Comparison of ENCODE assay signal across 20 cellular contexts in the genomic region with DNA sequence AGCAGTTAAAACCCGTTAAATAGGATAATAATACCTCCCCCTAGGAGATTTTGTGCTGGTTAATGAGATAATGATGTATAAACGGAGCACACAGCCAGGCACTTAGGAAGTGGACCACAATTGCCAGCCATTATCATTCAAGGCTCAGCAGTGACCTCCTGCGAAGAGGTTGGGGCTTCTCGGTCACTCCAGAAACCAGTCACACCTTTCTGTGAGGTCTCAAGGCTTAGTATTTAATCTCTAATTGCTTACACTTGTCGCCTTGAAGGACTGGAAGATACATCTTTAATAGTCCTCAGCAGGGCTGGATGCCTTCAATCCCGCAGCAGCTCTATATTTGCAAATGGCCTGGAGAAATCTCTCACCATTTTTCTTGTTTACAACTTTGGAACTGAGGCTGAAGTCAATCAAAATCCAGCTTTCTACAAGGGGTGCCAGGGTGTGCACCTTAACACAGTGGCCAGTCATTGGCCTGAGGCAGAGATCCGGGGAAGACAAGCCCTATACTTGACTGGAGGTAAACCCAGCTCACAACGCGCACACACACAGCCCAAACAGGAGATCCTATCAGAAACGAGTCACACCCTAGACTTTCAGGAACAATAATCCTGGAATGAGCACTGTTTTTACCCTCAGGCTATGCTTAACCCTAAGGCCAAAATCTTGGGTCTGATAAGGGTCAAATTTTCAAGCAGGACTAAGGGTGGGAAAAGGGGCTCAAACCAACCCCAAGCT. TPM values are rescaled to one million over a fixed set of nuclear protein-coding genes. Genes with fewer than 3 reads are reported as not detected.
A peak's percentile ranks its signal among the peaks of the same experiment; 100 is the strongest.
DNase-seq lines count a peak whose midpoint lies in the region; ATAC-seq and TF ChIP-seq lines count a peak whose summit lies in the region.
"Had no signal": no experiment of that assay in that cellular context is flagged by ENCODE, and none has a peak within 500 bp of the region (broad histone marks: within the 10 kb centered on the region; RNA-seq: fewer than 3 reads in every experiment).

No MANE protein-coding gene starts in this region.

- H2BK15ac ChIP-seq in IMR-90 (ENCODE audit: low read depth, low read length) = no peak overlapping the region

- no peaks in the 10 kb centered on the region for H4K20me1 ChIP-seq in IMR-90 (ENCODE audit: insufficient read depth, low read length)

- H3K14ac ChIP-seq in IMR-90 (replicated peaks; ENCODE audit: low read depth, low read length) = no peak overlapping the region

- H3K9ac ChIP-seq in ES-I3 (ENCODE audit: low read depth, low read length) = peak overlapping the region; percentile 80
- no peak overlapping the region for H3K9ac ChIP-seq in IMR-90 (ENCODE audit: low read depth, low read length)
- peak overlapping the region; percentile 99 for H3K9ac ChIP-seq in iPS-20b (ENCODE audit: low read depth, low read length)

- in situ Hi-C loops in IMR-90 (cut with MboI; ENCODE audit: low sequenced_read_pairs) = no loop called here

- H3K4me1 ChIP-seq in ES-I3 (ENCODE audit: insufficient read depth, low read length) (peaks cover 27% of the 10 kb centered on the region), IMR-90 (ENCODE audit: control insufficient read depth, insufficient read depth, low read length) (0 out of 2 replicates have a peak, but pooled peaks cover 2% of the 10 kb centered on the region), iPS-20b (ENCODE audit: insufficient read depth, low read length) (peaks cover 28% of the 10 kb centered on the region)
- H3K4me1 ChIP-seq: gastroesophageal sphincter had no signal

- H3K4ac ChIP-seq in IMR-90 (ENCODE audit: low read depth, low read length) = no peak overlapping the region

- no peak for TF ChIP-seq CTCF in IMR-90 (conservative IDR thresholded peaks at IDR 0.05; ENCODE audit: low read depth, low read length)

- no TSS peak for BruUV-seq in IMR-90 (replicated peaks; lab: Mats Ljungman, UMichigan)

- no peaks in the 10 kb centered on the region for H3K79me1 ChIP-seq in IMR-90 (ENCODE audit: low read depth in 1 of 2, low read length in 2 of 2)

- H2BK5ac ChIP-seq in IMR-90 (ENCODE audit: low read depth, low read length, poor library complexity, severe bottlenecking) = no peak overlapping the region

- TF ChIP-seq RAD21 in IMR-90 (IDR thresholded peaks at IDR 0.05; ENCODE audit: low read length) = no peak

- no peak overlapping the region for H4K91ac ChIP-seq in IMR-90 (ENCODE audit: insufficient read depth, low read depth, low read length)

- H3K4me3 ChIP-seq in IMR-90 (ENCODE audit: insufficient read depth, low read depth, low read length) = no peak overlapping the region
- peak overlapping the region; percentile 99 for H3K4me3 ChIP-seq in iPS-20b (ENCODE audit: low read length)
- H3K4me3 ChIP-seq: gastroesophageal sphincter had no signal

- H2BK120ac ChIP-seq in IMR-90 (ENCODE audit: low read depth, low read length) = no peak overlapping the region

- TF ChIP-seq POLR2A in IMR-90 (IDR thresholded peaks at IDR 0.05; ENCODE audit: low read depth, low read length) = no peak

- no peak overlapping the region for H3K4me2 ChIP-seq in IMR-90 (ENCODE audit: low read depth, low read length)

- no peak overlapping the region for H4K5ac ChIP-seq in IMR-90 (ENCODE audit: low read depth, low read length)

- peaks cover 4% of the 10 kb centered on the region; the same call in 1 of the 2 replicates for H3K9me1 ChIP-seq in IMR-90 (ENCODE audit: insufficient read depth, low read length)

- H4K8ac ChIP-seq in IMR-90 (ENCODE audit: low read depth in 2 of 2, low read length in 2 of 2) = no peak overlapping the region

- H3K9me3 ChIP-seq in ES-I3 (ENCODE audit: control insufficient read depth, insufficient read depth, low read length) (no peaks in the 10 kb centered on the region), IMR-90 (ENCODE audit: control insufficient read depth, insufficient read depth, low read length) (no peaks in the 10 kb centered on the region), iPS-20b (ENCODE audit: insufficient read depth, low read depth, low read length) (no peaks in the 10 kb centered on the region)
- H3K9me3 ChIP-seq: gastroesophageal sphincter had no signal

- H2AFZ ChIP-seq in IMR-90 (replicated peaks; ENCODE audit: low read length, poor library complexity) = peak overlapping the region; percentile 2

- DNase-seq in IMR-90 (no peak), C1 segment of cervical spinal cord (lab: John Stamatoyannopoulos, UW) (no peak), D341Med (ENCODE audit: low spot score) (no peak), OCI-M2 (lab: John Stamatoyannopoulos, UW; ENCODE audit: unreplicated experiment) (no peak)
- DNase-seq: activated CD8-positive, alpha-beta T cell treated with anti-CD3 and anti-CD28 coated beads for 36 hours; activated T-cell treated with anti-CD3 and anti-CD28 coated beads, Interleukin-2, amount 50 U/mL, for 48 hours; mammary epithelial cell; MM.1S; naive thymus-derived CD8-positive, alpha-beta T cell; NCI-H345; small intestine; stimulated activated CD4-positive, alpha-beta T cell treated with anti-CD3 and anti-CD28 coated beads, Interleukin-4, amount 100 ng/mL, for 24 hours; T-helper 1 cell had no signal

- no peak overlapping the region for H2AK9ac ChIP-seq in IMR-90 (replicated peaks; ENCODE audit: low read depth, low read length, poor library complexity)

- no peak overlapping the region for H2BK20ac ChIP-seq in IMR-90 (ENCODE audit: low read depth, low read length)

- WGBS in IMR-90 (ENCODE audit: extremely low coverage in 2 of 2, insufficient read length in 1 of 2), 2 experiments = 68% methylated on average over 6 of the region's 10 CpGs; no CpG with 5 or more reads in 1 of the 2 experiments

- no peak overlapping the region for H3K27ac ChIP-seq in IMR-90 (ENCODE audit: insufficient read depth, low read length)
- peak overlapping the region; percentile 50 for H3K27ac ChIP-seq in iPS-20b (ENCODE audit: low read length)
- H3K27ac ChIP-seq: gastroesophageal sphincter had no signal

- dilution Hi-C loops in IMR-90 (cut with HindIII; ENCODE audit: low sequenced_read_pairs, unreplicated experiment) = no loop called here

- no peak for ATAC-seq in IMR-90 (ENCODE audit: low read depth)
- ATAC-seq: activated CD8-positive, alpha-beta T cell treated with anti-CD3 and anti-CD28 coated beads for 36 hours; gastroesophageal sphincter; naive thymus-derived CD8-positive, alpha-beta T cell had no signal

- no peak overlapping the region for H3K18ac ChIP-seq in IMR-90 (ENCODE audit: low read depth, low read length)

- H3K56ac ChIP-seq in IMR-90 (ENCODE audit: extremely low read depth, insufficient read depth, low read length) = no peak overlapping the region

- intact Hi-C loops in IMR-90 (cut with micrococcal nuclease) = no loop called here

- H2AK5ac ChIP-seq in IMR-90 (ENCODE audit: low read depth, low read length) = no peak overlapping the region

- H3K36me3 ChIP-seq in ES-I3 (ENCODE audit: insufficient read depth, low read length) (peaks cover 6% of the 10 kb centered on the region; the same call in 1 of the 2 replicates), IMR-90 (ENCODE audit: control insufficient read depth, insufficient read depth, low read length) (no peaks in the 10 kb centered on the region; the same call in 1 of the 2 replicates), iPS-20b (ENCODE audit: insufficient read depth, low read depth, low read length) (peaks cover 36% of the 10 kb centered on the region)
- H3K36me3 ChIP-seq: gastroesophageal sphincter had no signal

- CTCF ChIA-PET in IMR-90 (lab: Yijun Ruan, JAX) = no interaction called here

- H3K23ac ChIP-seq in IMR-90 (ENCODE audit: low read depth, low read length) = no peak overlapping the region

- POLR2A ChIA-PET in IMR-90 (lab: Charles Lee; ENCODE audit: unreplicated experiment) = no interaction called here

- H3K27me3 ChIP-seq in IMR-90 (ENCODE audit: control insufficient read depth, insufficient read depth, low read length) (no peaks in the 10 kb centered on the region), iPS-20b (ENCODE audit: insufficient read depth, low read length) (no peaks in the 10 kb centered on the region)

TF ChIP-seq in IMR-90, 13 proteins besides CTCF, POLR2A, EP300 and RAD21 (continues in another document):
- TF ChIP-seq NFE2L2 (IDR thresholded peaks at IDR 0.05; ENCODE audit: low read depth, low read length) (no peak), RCOR1 (IDR thresholded peaks at IDR 0.05; ENCODE audit: insufficient replicate concordance, low read length) (no peak), BHLHE40 (IDR thresholded peaks at IDR 0.05; ENCODE audit: low read depth, low read length) (no peak)
- TF ChIP-seq, protein P1, sequence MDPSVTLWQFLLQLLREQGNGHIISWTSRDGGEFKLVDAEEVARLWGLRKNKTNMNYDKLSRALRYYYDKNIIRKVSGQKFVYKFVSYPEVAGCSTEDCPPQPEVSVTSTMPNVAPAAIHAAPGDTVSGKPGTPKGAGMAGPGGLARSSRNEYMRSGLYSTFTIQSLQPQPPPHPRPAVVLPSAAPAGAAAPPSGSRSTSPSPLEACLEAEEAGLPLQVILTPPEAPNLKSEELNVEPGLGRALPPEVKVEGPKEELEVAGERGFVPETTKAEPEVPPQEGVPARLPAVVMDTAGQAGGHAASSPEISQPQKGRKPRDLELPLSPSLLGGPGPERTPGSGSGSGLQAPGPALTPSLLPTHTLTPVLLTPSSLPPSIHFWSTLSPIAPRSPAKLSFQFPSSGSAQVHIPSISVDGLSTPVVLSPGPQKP (IDR thresholded peaks at IDR 0.05; ENCODE audit: borderline replicate concordance, low read depth, low read length) = no peak

RNA-seq across cellular contexts. Expression of a gene that starts 1.2 kb away (rescaled TPM):
- total RNA-seq in IMR-90 (2012; rRNA removed) = not detected in 2 replicates
- not detected in 2 replicates for polyA plus RNA-seq in IMR-90 (2012; rRNA removed)
- polyA plus RNA-seq in IMR-90 (2012; cell fraction: cytosol; rRNA removed) = not detected in 2 replicates
- 0.28 TPM in 1 of 2 replicates, not detected in the other for polyA plus RNA-seq in IMR-90 (2012; cell fraction: nucleus; rRNA removed; ENCODE audit: low replicate concordance)
- total RNA-seq: activated CD8-positive, alpha-beta T cell treated with anti-CD3 and anti-CD28 coated beads for 36 hours; G401; posterior vena cava; temporal lobe had no signal
- polyA plus RNA-seq: naive thymus-derived CD8-positive, alpha-beta T cell had no signal

RNA-seq across cellular contexts. Expression of a gene that starts 10.9 kb away (rescaled TPM):
- total RNA-seq in IMR-90 (2012; rRNA removed) = 14.2 and 14.4 TPM in 2 replicates
- polyA plus RNA-seq in IMR-90 (2012; rRNA removed) = 13.1 and 15.1 TPM in 2 replicates
- polyA plus RNA-seq in IMR-90 (2012; cell fraction: cytosol; rRNA removed) = 10.2 and 10.6 TPM in 2 replicates
- polyA plus RNA-seq in IMR-90 (2012; cell fraction: nucleus; rRNA removed; ENCODE audit: low replicate concordance) = 9.1 and 19.5 TPM in 2 replicates

RNA-seq across cellular contexts. Expression of a gene that starts 11.7 kb away (rescaled TPM):
- 16.1 and 22.0 TPM in 2 replicates for total RNA-seq in IMR-90 (2012; rRNA removed)
- polyA plus RNA-seq in IMR-90 (2012; rRNA removed) = 13.1 and 14.2 TPM in 2 replicates
- 7.8 and 11.6 TPM in 2 replicates for polyA plus RNA-seq in IMR-90 (2012; cell fraction: cytosol; rRNA removed)
- polyA plus RNA-seq in IMR-90 (2012; cell fraction: nucleus; rRNA removed; ENCODE audit: low replicate concordance) = 45.9 and 57.1 TPM in 2 replicates

RNA-seq across cellular contexts. Expression of a gene that starts 30.4 kb away (rescaled TPM):
- total RNA-seq in IMR-90 (2012; rRNA removed) = not detected in 2 replicates
- polyA plus RNA-seq in IMR-90 (2012; rRNA removed) = not detected in 2 replicates
- not detected in 2 replicates for polyA plus RNA-seq in IMR-90 (2012; cell fraction: cytosol; rRNA removed)
- polyA plus RNA-seq in IMR-90 (2012; cell fraction: nucleus; rRNA removed; ENCODE audit: low replicate concordance) = 0.09 TPM in 1 of 2 replicates, not detected in the other
- total RNA-seq: activated CD8-positive, alpha-beta T cell treated with anti-CD3 and anti-CD28 coated beads for 36 hours; epithelial cell of proximal tubule; G401; gastroesophageal sphincter; mammary epithelial cell; naive thymus-derived CD8-positive, alpha-beta T cell; posterior vena cava; temporal lobe had no signal
- polyA plus RNA-seq: mammary epithelial cell; naive thymus-derived CD8-positive, alpha-beta T cell; small intestine had no signal

RNA-seq across cellular contexts. Expression of a gene that starts 49.0 kb away (rescaled TPM):
- total RNA-seq in IMR-90 (2012; rRNA removed) = not detected in 2 replicates
- polyA plus RNA-seq in IMR-90 (2012; rRNA removed) = not detected in 2 replicates
- not detected in 2 replicates for polyA plus RNA-seq in IMR-90 (2012; cell fraction: cytosol; rRNA removed)
- polyA plus RNA-seq in IMR-90 (2012; cell fraction: nucleus; rRNA removed; ENCODE audit: low replicate concordance) = not detected in 2 replicates
- total RNA-seq: activated CD8-positive, alpha-beta T cell treated with anti-CD3 and anti-CD28 coated beads for 36 hours; epithelial cell of proximal tubule; G401; gastroesophageal sphincter; naive thymus-derived CD8-positive, alpha-beta T cell; posterior vena cava; temporal lobe had no signal
- polyA plus RNA-seq: naive thymus-derived CD8-positive, alpha-beta T cell had no signal
